In the genomic region with DNA sequence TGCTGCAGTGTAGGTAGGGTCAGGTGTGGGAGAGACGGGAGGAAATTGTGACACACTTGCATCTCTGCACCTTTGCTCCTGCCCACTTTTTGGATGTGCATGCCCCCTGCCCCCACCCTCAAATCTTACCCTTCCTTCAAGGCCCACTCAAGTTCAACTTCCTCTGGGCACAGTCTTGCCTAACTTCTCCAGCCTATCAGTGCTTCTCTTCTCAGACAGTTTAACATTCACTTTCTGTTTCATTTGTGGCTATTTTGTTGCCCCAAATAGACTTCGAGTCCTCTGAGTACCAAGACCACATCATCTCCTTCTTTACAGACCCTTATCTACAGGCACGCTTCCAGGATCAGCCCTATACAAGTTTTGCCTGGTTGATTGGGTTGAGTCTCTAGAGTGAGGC, we compare ENCODE assay signal across 13 cellular contexts. TPM values are rescaled to one million over a fixed set of nuclear protein-coding genes. Genes with fewer than 3 reads are reported as not detected.
A peak's percentile ranks its signal among the peaks of the same experiment; 100 is the strongest.
DNase-seq lines count a peak whose midpoint lies in the region; ATAC-seq and TF ChIP-seq lines count a peak whose summit lies in the region.
"Had no signal": no experiment of that assay in that cellular context is flagged by ENCODE, and none has a peak within 500 bp of the region (broad histone marks: within the 10 kb centered on the region; RNA-seq: fewer than 3 reads in every experiment).

No MANE protein-coding gene starts in this region.

- H3K4me1 Mint-ChIP-seq in activated CD8-positive, alpha-beta memory T cell treated with anti-CD3 and anti-CD28 coated beads, Interleukin-2, amount 10 ng/mL, durations not matched to agents 7 days and 5 days, result peaks cover 18% of the 10 kb centered on the region
- H3K4me1 Mint-ChIP-seq in activated T-helper 2 cell treated with anti-CD3 and anti-CD28 coated beads, Interferon-gamma antibody, Interleukin-2, Interleukin-4, amounts not matched to agents 10 μg/mL and 5 μg/mL and 100 μg/mL, durations not matched to agents 14 hours and 24 hours and 36 hours (ENCODE audit: low read depth), result peaks cover 24% of the 10 kb centered on the region
- peaks cover 11% of the 10 kb centered on the region for H3K4me1 Mint-ChIP-seq in mesothelial cell of epicardium

- no peak for DNase-seq in activated CD8-positive, alpha-beta memory T cell treated with anti-CD3 and anti-CD28 coated beads, Interleukin-2, amount 10 ng/mL, durations not matched to agents 7 days and 5 days
- DNase-seq in activated CD8-positive, alpha-beta memory T cell treated with anti-CD3 and anti-CD28 coated beads for 24 hours, result no peak
- DNase-seq in NAMALWA (ENCODE audit: low spot score), result peak; percentile 29
- DNase-seq in stimulated activated naive CD8-positive, alpha-beta T cell treated with anti-CD3 and anti-CD28 coated beads, Interleukin-15, Interleukin-2, amounts not matched to agents 100 U/mL and 50 U/mL, for 24 hours, result no peak
- no peak for DNase-seq in activated T-helper 2 cell treated with anti-CD3 and anti-CD28 coated beads, Interferon-gamma antibody, Interleukin-2, Interleukin-4, amounts not matched to agents 10 μg/mL and 5 μg/mL and 100 μg/mL, durations not matched to agents 14 hours and 24 hours and 36 hours (ENCODE audit: low spot score)
- DNase-seq in mesothelial cell of epicardium (ENCODE audit: low spot score in 2 of 2, unreplicated experiment in 2 of 2), result no peak
- no peak for DNase-seq in esophagus squamous epithelium (lab: John Stamatoyannopoulos, UW)
- DNase-seq: effector memory CD8-positive, alpha-beta T cell; NCI-H524 treated with DMSO at 0.1 percent for 48 hours; stimulated activated CD4-positive, alpha-beta T cell treated with anti-CD3 and anti-CD28 coated beads, Interleukin-4, amount 100 ng/mL, for 24 hours; uterus had no signal

- peaks cover 16 to 31% (median 18%) of the 10 kb centered on the region in 3 donors for H3K4me1 ChIP-seq in esophagus squamous epithelium

- H3K27me3 ChIP-seq in esophagus squamous epithelium, result peaks cover 12 to 66% (median 16%) of the 10 kb centered on the region in 4 donors

- peaks cover 54% of the 10 kb centered on the region for H3K27me3 Mint-ChIP-seq in activated CD8-positive, alpha-beta memory T cell treated with anti-CD3 and anti-CD28 coated beads, Interleukin-2, amount 10 ng/mL, durations not matched to agents 7 days and 5 days
- H3K27me3 Mint-ChIP-seq in activated T-helper 2 cell treated with anti-CD3 and anti-CD28 coated beads, Interferon-gamma antibody, Interleukin-2, Interleukin-4, amounts not matched to agents 10 μg/mL and 5 μg/mL and 100 μg/mL, durations not matched to agents 14 hours and 24 hours and 36 hours (ENCODE audit: low read depth), result peaks cover 52% of the 10 kb centered on the region
- H3K27me3 Mint-ChIP-seq in mesothelial cell of epicardium (ENCODE audit: low read depth), result peaks cover 87% of the 10 kb centered on the region

- peaks cover 2% of the 10 kb centered on the region for H3K36me3 Mint-ChIP-seq in activated CD8-positive, alpha-beta memory T cell treated with anti-CD3 and anti-CD28 coated beads, Interleukin-2, amount 10 ng/mL, durations not matched to agents 7 days and 5 days
- no peaks in the 10 kb centered on the region for H3K36me3 Mint-ChIP-seq in activated T-helper 2 cell treated with anti-CD3 and anti-CD28 coated beads, Interferon-gamma antibody, Interleukin-2, Interleukin-4, amounts not matched to agents 10 μg/mL and 5 μg/mL and 100 μg/mL, durations not matched to agents 14 hours and 24 hours and 36 hours (ENCODE audit: low read depth)
- no peaks in the 10 kb centered on the region for H3K36me3 Mint-ChIP-seq in mesothelial cell of epicardium
- H3K36me3 Mint-ChIP-seq: activated naive CD4-positive, alpha-beta T cell treated with anti-CD3 and anti-CD28 coated beads, Interleukin-2, amount 50 U/mL, for 24 hours had no signal

- peak; percentile 45 for ATAC-seq in activated CD8-positive, alpha-beta memory T cell treated with anti-CD3 and anti-CD28 coated beads, Interleukin-2, amount 10 ng/mL, durations not matched to agents 7 days and 5 days
- peak; percentile 42 for ATAC-seq in HG02763 (IDR thresholded peaks at IDR 0.05; ENCODE audit: unreplicated experiment)
- ATAC-seq in stimulated activated naive CD8-positive, alpha-beta T cell treated with anti-CD3 and anti-CD28 coated beads, Interleukin-15, Interleukin-2, amounts not matched to agents 100 U/mL and 50 U/mL, for 24 hours, result peak; percentile 25
- ATAC-seq: effector memory CD8-positive, alpha-beta T cell had no signal

- no peak overlapping the region for H3K4me3 ChIP-seq in esophagus squamous epithelium
- H3K4me3 ChIP-seq: uterus had no signal

- no peak for TF ChIP-seq CTCF in mesothelial cell of epicardium (IDR thresholded peaks at IDR 0.05; ENCODE audit: unreplicated experiment)
- no peak for TF ChIP-seq CTCF in esophagus squamous epithelium (IDR thresholded peaks at IDR 0.05)

- TF ChIP-seq POLR2A in esophagus squamous epithelium (IDR thresholded peaks at IDR 0.05), result no peak

- no peak overlapping the region for H3K27ac ChIP-seq in esophagus squamous epithelium
- H3K27ac ChIP-seq: uterus had no signal

- CTCF ChIA-PET in activated CD8-positive, alpha-beta memory T cell treated with anti-CD3 and anti-CD28 coated beads, Interleukin-2, amount 10 ng/mL, durations not matched to agents 7 days and 5 days (lab: Charles Lee), result no interaction called here

- H3K9me3 ChIP-seq in esophagus squamous epithelium, result no peaks in the 10 kb centered on the region
- H3K9me3 ChIP-seq: uterus had no signal

- no peak overlapping the region for H3K4me3 Mint-ChIP-seq in activated CD8-positive, alpha-beta memory T cell treated with anti-CD3 and anti-CD28 coated beads, Interleukin-2, amount 10 ng/mL, durations not matched to agents 7 days and 5 days
- H3K4me3 Mint-ChIP-seq in activated T-helper 2 cell treated with anti-CD3 and anti-CD28 coated beads, Interferon-gamma antibody, Interleukin-2, Interleukin-4, amounts not matched to agents 10 μg/mL and 5 μg/mL and 100 μg/mL, durations not matched to agents 14 hours and 24 hours and 36 hours (ENCODE audit: low read depth), result no peak overlapping the region
- H3K4me3 Mint-ChIP-seq in mesothelial cell of epicardium, result no peak overlapping the region
- H3K4me3 Mint-ChIP-seq: activated naive CD4-positive, alpha-beta T cell treated with anti-CD3 and anti-CD28 coated beads, Interleukin-2, amount 50 U/mL, for 24 hours; effector memory CD8-positive, alpha-beta T cell had no signal

- H3K36me3 ChIP-seq in esophagus squamous epithelium, result no peaks in the 10 kb centered on the region
- H3K36me3 ChIP-seq: uterus had no signal

- intact Hi-C loops in activated T-helper 2 cell treated with anti-CD3 and anti-CD28 coated beads, Interferon-gamma antibody, Interleukin-2, Interleukin-4, amounts not matched to agents 10 μg/mL and 5 μg/mL and 100 μg/mL, durations not matched to agents 14 hours and 24 hours and 36 hours (cut with micrococcal nuclease), result no loop called here
- intact Hi-C loops in esophagus squamous epithelium (cut with DNase I), result loop anchor here (5.0 kb wide), 1 partner anchor 52 kb away; no protein-coding TSS in a partner anchor

- 59 to 64% methylated on average over 3 of the region's 3 CpGs for WGBS in esophagus squamous epithelium, 2 donors

- H3K27ac Mint-ChIP-seq in activated CD8-positive, alpha-beta memory T cell treated with anti-CD3 and anti-CD28 coated beads, Interleukin-2, amount 10 ng/mL, durations not matched to agents 7 days and 5 days, result no peak overlapping the region
- H3K27ac Mint-ChIP-seq in activated T-helper 2 cell treated with anti-CD3 and anti-CD28 coated beads, Interferon-gamma antibody, Interleukin-2, Interleukin-4, amounts not matched to agents 10 μg/mL and 5 μg/mL and 100 μg/mL, durations not matched to agents 14 hours and 24 hours and 36 hours, result no peak overlapping the region
- no peak overlapping the region for H3K27ac Mint-ChIP-seq in mesothelial cell of epicardium
- H3K27ac Mint-ChIP-seq: activated naive CD4-positive, alpha-beta T cell treated with anti-CD3 and anti-CD28 coated beads, Interleukin-2, amount 50 U/mL, for 24 hours; effector memory CD8-positive, alpha-beta T cell had no signal

- H3K9me3 Mint-ChIP-seq in activated CD8-positive, alpha-beta memory T cell treated with anti-CD3 and anti-CD28 coated beads, Interleukin-2, amount 10 ng/mL, durations not matched to agents 7 days and 5 days (ENCODE audit: low read depth), result no peaks in the 10 kb centered on the region
- H3K9me3 Mint-ChIP-seq in activated T-helper 2 cell treated with anti-CD3 and anti-CD28 coated beads, Interferon-gamma antibody, Interleukin-2, Interleukin-4, amounts not matched to agents 10 μg/mL and 5 μg/mL and 100 μg/mL, durations not matched to agents 14 hours and 24 hours and 36 hours, result no peaks in the 10 kb centered on the region
- no peaks in the 10 kb centered on the region for H3K9me3 Mint-ChIP-seq in mesothelial cell of epicardium
- H3K9me3 Mint-ChIP-seq: activated naive CD4-positive, alpha-beta T cell treated with anti-CD3 and anti-CD28 coated beads, Interleukin-2, amount 50 U/mL, for 24 hours; effector memory CD8-positive, alpha-beta T cell had no signal

RNA-seq across cellular contexts. Expression of gene ST8SIA5, which starts 2.7 kb away (rescaled TPM):
- under 1 TPM in 1 of 2 experiments, not detected in 1; 0.23 TPM for total RNA-seq in activated CD8-positive, alpha-beta memory T cell treated with anti-CD3 and anti-CD28 coated beads, Interleukin-2, amount 10 ng/mL, durations not matched to agents 7 days and 5 days
- 0.05 and 0.39 TPM in 2 replicates for total RNA-seq in activated T-helper 2 cell treated with anti-CD3 and anti-CD28 coated beads, Interferon-gamma antibody, Interleukin-2, Interleukin-4, amounts not matched to agents 10 μg/mL and 5 μg/mL and 100 μg/mL, durations not matched to agents 14 hours and 24 hours and 36 hours
- total RNA-seq in mesothelial cell of epicardium (0.20 to 0.75 TPM (median 0.41 TPM) in 3 replicates), esophagus squamous epithelium (not detected)
